18 cellular contexts compared by ENCODE assay signal in the genomic region with DNA sequence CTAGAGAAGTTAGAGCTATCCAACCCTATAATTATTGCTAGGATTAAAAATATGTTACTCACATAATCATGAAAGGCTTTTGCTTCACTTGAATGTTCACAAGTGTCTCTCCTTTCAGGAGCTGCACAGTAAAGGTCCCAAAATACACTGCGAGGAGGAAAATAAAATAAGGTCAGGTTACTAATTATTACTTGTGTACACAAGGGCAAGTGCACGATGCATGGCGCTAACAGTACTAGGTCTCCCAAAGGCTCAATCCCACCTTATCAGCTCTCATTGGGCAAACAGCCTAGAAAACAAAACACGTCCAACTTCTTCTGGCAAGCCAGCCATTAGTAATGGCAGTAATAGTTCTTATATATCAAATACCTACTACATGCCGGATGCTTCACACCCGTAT. TPM values are rescaled to one million over a fixed set of nuclear protein-coding genes. Genes with fewer than 3 reads are reported as not detected.
DNase-seq lines count a peak whose midpoint lies in the region; ATAC-seq and TF ChIP-seq lines count a peak whose summit lies in the region.
"Had no signal": no experiment of that assay in that cellular context is flagged by ENCODE, and none has a peak within 500 bp of the region (broad histone marks: within the 10 kb centered on the region; RNA-seq: fewer than 3 reads in every experiment).

No MANE protein-coding gene starts in this region.

- H3K9me3 ChIP-seq in Loucy (ENCODE audit: insufficient read depth, low read depth, low read length), result no peaks in the 10 kb centered on the region
- H3K9me3 ChIP-seq in upper lobe of right lung, result no peaks in the 10 kb centered on the region
- H3K9me3 ChIP-seq in CD8-positive, alpha-beta T cell (ENCODE audit: low read length), result no peaks in the 10 kb centered on the region
- H3K9me3 ChIP-seq: BE2C, lower lobe of right lung had no signal

- H3K4me2 ChIP-seq in Loucy (ENCODE audit: low read depth, low read length, poor library complexity, severe bottlenecking), result peak overlapping the region; percentile 98
- H3K4me2 ChIP-seq: GM23338 had no signal

- no peak overlapping the region for H3K27ac Mint-ChIP-seq in activated T-helper 17 cell treated with anti-CD3 and anti-CD28 coated beads, Interleukin-2, amount 50 U/mL, for 72 hours
- H3K27ac Mint-ChIP-seq in CD8-positive, alpha-beta T cell, result no peak overlapping the region
- H3K27ac Mint-ChIP-seq: activated CD8-positive, alpha-beta memory T cell treated with anti-CD3 and anti-CD28 coated beads, Interleukin-2, amount 10 ng/mL, durations not matched to agents 7 days and 5 days; activated naive CD4-positive, alpha-beta T cell treated with anti-CD3 and anti-CD28 coated beads for 36 hours; GM23338 had no signal

- H3K9ac ChIP-seq in Loucy (ENCODE audit: low read depth, low read length, poor library complexity, severe bottlenecking), result no peak overlapping the region

- peaks cover 78% of the 10 kb centered on the region for H3K36me3 Mint-ChIP-seq in activated T-helper 17 cell treated with anti-CD3 and anti-CD28 coated beads, Interleukin-2, amount 50 U/mL, for 72 hours (ENCODE audit: low read depth)
- H3K36me3 Mint-ChIP-seq in CD8-positive, alpha-beta T cell, result peaks cover 68% of the 10 kb centered on the region

- H3K27me3 ChIP-seq in Loucy (ENCODE audit: insufficient read depth, low read length, poor library complexity, severe bottlenecking) (no peaks in the 10 kb centered on the region), upper lobe of right lung (no peaks in the 10 kb centered on the region)
- no peaks in the 10 kb centered on the region for H3K27me3 ChIP-seq in CD8-positive, alpha-beta T cell (ENCODE audit: insufficient read depth, low read length)
- H3K27me3 ChIP-seq: BE2C had no signal

- H3K27ac ChIP-seq in upper lobe of right lung, result no peak overlapping the region
- no peak overlapping the region for H3K27ac ChIP-seq in CD8-positive, alpha-beta T cell (ENCODE audit: low read depth, low read length)
- H3K27ac ChIP-seq: lower lobe of right lung had no signal

- no peak for TF ChIP-seq CTCF in Loucy (conservative IDR thresholded peaks at IDR 0.05; ENCODE audit: low read length)
- no peak for TF ChIP-seq CTCF in upper lobe of right lung (IDR thresholded peaks at IDR 0.05)
- TF ChIP-seq CTCF in CD8-positive, alpha-beta T cell (IDR thresholded peaks at IDR 0.05), result no peak

- POLR2A ChIA-PET in CD8-positive, alpha-beta T cell (lab: Charles Lee), result interaction anchor here (1.5 kb wide), 1 partner anchor 87 kb away, joined by 5 read pairs; no protein-coding TSS in a partner anchor

- no peaks in the 10 kb centered on the region for H3K27me3 Mint-ChIP-seq in activated T-helper 17 cell treated with anti-CD3 and anti-CD28 coated beads, Interleukin-2, amount 50 U/mL, for 72 hours
- no peaks in the 10 kb centered on the region for H3K27me3 Mint-ChIP-seq in CD8-positive, alpha-beta T cell (ENCODE audit: low read depth)
- H3K27me3 Mint-ChIP-seq: activated CD8-positive, alpha-beta memory T cell treated with anti-CD3 and anti-CD28 coated beads, Interleukin-2, amount 10 ng/mL, durations not matched to agents 7 days and 5 days; naive thymus-derived CD8-positive, alpha-beta T cell had no signal

- H3K36me3 ChIP-seq in Loucy (ENCODE audit: insufficient read depth, low read length), result peaks cover 46% of the 10 kb centered on the region; the same call in 1 of the 2 replicates
- H3K36me3 ChIP-seq in upper lobe of right lung, result peaks cover 45% of the 10 kb centered on the region
- H3K36me3 ChIP-seq in CD8-positive, alpha-beta T cell (ENCODE audit: insufficient read depth, low read length), result peaks cover 41% of the 10 kb centered on the region

- CTCF ChIA-PET in CD8-positive, alpha-beta T cell (lab: Charles Lee), result interaction anchor here (1.0 to 1.2 kb wide), 2 partner anchors 16 to 87 kb away, joined by 3 to 6 read pairs; no protein-coding TSS in a partner anchor

- H2AFZ ChIP-seq in Loucy (ENCODE audit: low read length), result no peak overlapping the region
- H2AFZ ChIP-seq: GM23338 had no signal

- intact Hi-C loops in posterior vena cava (cut with DNase I), result loop anchor here (10.0 kb wide), 3 partner anchors 127 to 277 kb away; no protein-coding TSS in a partner anchor
- intact Hi-C loops in upper lobe of right lung (cut with DNase I), result no loop called here
- intact Hi-C loops in CD8-positive, alpha-beta T cell (cut with DNase I, micrococcal nuclease), result loop anchor here in 1 of 2 experiments (2.0 to 10.0 kb wide), 5 partner anchors 43 to 1387 kb away; a partner anchor contains a TSS

- no peak for ATAC-seq in activated T-helper 17 cell treated with anti-CD3 and anti-CD28 coated beads, Interleukin-2, amount 50 U/mL, for 72 hours (replicated peaks)
- ATAC-seq in upper lobe of right lung, result no peak
- ATAC-seq in CD8-positive, alpha-beta T cell, result no peak
- ATAC-seq: activated CD4-positive, CD25-positive, alpha-beta regulatory T cell treated with anti-CD3 and anti-CD28 coated beads, Interleukin-2, amount 50 U/mL, for 24 hours; activated CD8-positive, alpha-beta memory T cell treated with anti-CD3 and anti-CD28 coated beads, Interleukin-2, amount 10 ng/mL, durations not matched to agents 7 days and 5 days; GM23338; lower lobe of right lung; naive thymus-derived CD8-positive, alpha-beta T cell had no signal

- peaks cover 52% of the 10 kb centered on the region for H4K20me1 ChIP-seq in Loucy (ENCODE audit: insufficient read depth, low read length, poor library complexity, severe bottlenecking)

- no peaks in the 10 kb centered on the region for H3F3A ChIP-seq in Loucy (ENCODE audit: low read depth)

- H3K4me1 Mint-ChIP-seq in activated T-helper 17 cell treated with anti-CD3 and anti-CD28 coated beads, Interleukin-2, amount 50 U/mL, for 72 hours, result peaks cover 62% of the 10 kb centered on the region
- H3K4me1 Mint-ChIP-seq in CD8-positive, alpha-beta T cell (ENCODE audit: low read depth), result peaks cover 67% of the 10 kb centered on the region

- H3K4me1 ChIP-seq in Loucy (ENCODE audit: insufficient read depth, low read length, poor library complexity, severe bottlenecking) (peaks cover 45% of the 10 kb centered on the region), upper lobe of right lung (peaks cover 36% of the 10 kb centered on the region)
- H3K4me1 ChIP-seq in CD8-positive, alpha-beta T cell (ENCODE audit: insufficient read depth, low read length), result peaks cover 50% of the 10 kb centered on the region
- H3K4me1 ChIP-seq: BE2C had no signal

- DNase-seq in NCI-H2029 (lab: John Stamatoyannopoulos, UW) (peak; percentile 82), posterior vena cava (ENCODE audit: low spot score) (peak; percentile 7), upper lobe of right lung (no peak)
- no peak for DNase-seq in activated CD4-positive, alpha-beta T cell treated with anti-CD3 and anti-CD28 coated beads, Interleukin-2, amount 50 U/mL, for 48 hours
- DNase-seq in CD8-positive, alpha-beta T cell, result no peak
- DNase-seq: activated CD8-positive, alpha-beta memory T cell treated with anti-CD3 and anti-CD28 coated beads, Interleukin-2, amount 10 ng/mL, durations not matched to agents 7 days and 5 days; activated naive CD4-positive, alpha-beta T cell treated with anti-CD3 and anti-CD28 coated beads for 36 hours; BE2C; caudate nucleus; lower lobe of right lung; naive thymus-derived CD8-positive, alpha-beta T cell; NCI-H1930; SHP77; substantia nigra had no signal

- H3K79me2 ChIP-seq in Loucy (ENCODE audit: insufficient read depth, low read length), result peaks cover 87% of the 10 kb centered on the region

- H3K4me3 ChIP-seq in Loucy (ENCODE audit: low read length, poor library complexity, severe bottlenecking) (peak overlapping the region; percentile 13), upper lobe of right lung (no peak overlapping the region)
- no peak overlapping the region for H3K4me3 ChIP-seq in CD8-positive, alpha-beta T cell (ENCODE audit: low read depth, low read length)
- H3K4me3 ChIP-seq: lower lobe of right lung had no signal

- no peaks in the 10 kb centered on the region for H3K9me3 Mint-ChIP-seq in activated T-helper 17 cell treated with anti-CD3 and anti-CD28 coated beads, Interleukin-2, amount 50 U/mL, for 72 hours
- no peaks in the 10 kb centered on the region for H3K9me3 Mint-ChIP-seq in CD8-positive, alpha-beta T cell
- H3K9me3 Mint-ChIP-seq: activated naive CD4-positive, alpha-beta T cell treated with anti-CD3 and anti-CD28 coated beads for 36 hours; GM23338; naive thymus-derived CD8-positive, alpha-beta T cell had no signal

- H3K4me3 Mint-ChIP-seq in activated T-helper 17 cell treated with anti-CD3 and anti-CD28 coated beads, Interleukin-2, amount 50 U/mL, for 72 hours, result peak overlapping the region; percentile 73
- no peak overlapping the region for H3K4me3 Mint-ChIP-seq in CD8-positive, alpha-beta T cell
- H3K4me3 Mint-ChIP-seq: activated CD8-positive, alpha-beta memory T cell treated with anti-CD3 and anti-CD28 coated beads, Interleukin-2, amount 10 ng/mL, durations not matched to agents 7 days and 5 days; activated naive CD4-positive, alpha-beta T cell treated with anti-CD3 and anti-CD28 coated beads for 36 hours had no signal

- H3K9me2 ChIP-seq in Loucy (replicated peaks; ENCODE audit: low read depth, low read length), result no peaks in the 10 kb centered on the region

RNA-seq across cellular contexts. Expression of a gene that starts 4.4 kb away (rescaled TPM):
- 10 to 100 TPM; 40.3 to 56.3 TPM for total RNA-seq in activated T-helper 17 cell treated with anti-CD3 and anti-CD28 coated beads, Interleukin-2, amount 50 U/mL, for 72 hours
- total RNA-seq in posterior vena cava (10 to 100 TPM; 41.8 to 56.1 TPM), upper lobe of right lung (40.4 TPM)
- 10 to 100 TPM; 41.5 to 47.7 TPM for total RNA-seq in CD8-positive, alpha-beta T cell

Comparison
In these comparisons a context has a peak if more than half of its experiments do, and no peak if none do; other contexts are left out.
1. DNase-seq: peak in NCI-H2029 (single experiment) and posterior vena cava (single experiment); none in activated CD4-positive, alpha-beta T cell treated with anti-CD3 and anti-CD28 coated beads, Interleukin-2, amount 50 U/mL, for 48 hours (0 of 2), upper lobe of right lung (single experiment) and CD8-positive, alpha-beta T cell (0 of 7).